Comparison of ENCODE assay signal across 14 cellular contexts in genomic region chr2:32824415-32824814, GRCh38.
"Had no signal": no experiment of that assay in that cellular context is flagged by ENCODE, and none has a peak within 500 bp of the region (broad histone marks: within the 10 kb centered on the region; RNA-seq: fewer than 3 reads in every experiment).

No MANE protein-coding gene starts in this region.

- H3K27ac Mint-ChIP-seq: activated CD4-positive, alpha-beta memory T cell treated with anti-CD3 and anti-CD28 coated beads, Interleukin-2, amount 10 ng/mL, durations not matched to agents 7 days and 5 days; activated CD4-positive, alpha-beta T cell treated with anti-CD3 and anti-CD28 coated beads for 36 hours; activated naive CD8-positive, alpha-beta T cell treated with anti-CD3 and anti-CD28 coated beads, Interleukin-2, amount 50 U/mL, for 24 hours; activated T-cell treated with anti-CD3 and anti-CD28 coated beads, Interleukin-2, amount 50 U/mL, for 72 hours; naive B cell; stimulated activated naive CD8-positive, alpha-beta T cell treated with anti-CD3 and anti-CD28 coated beads, Interleukin-15, amount 100 ng/mL, for 72 hours had no signal

- H3K27me3 ChIP-seq: ascending aorta, colonic mucosa had no signal

- H3K27ac ChIP-seq: ascending aorta, colonic mucosa, WERI-Rb-1 had no signal

- H3K4me3 ChIP-seq: ascending aorta, colonic mucosa had no signal

- H3K4me1 Mint-ChIP-seq: activated CD4-positive, alpha-beta memory T cell treated with anti-CD3 and anti-CD28 coated beads, Interleukin-2, amount 10 ng/mL, durations not matched to agents 7 days and 5 days; activated CD4-positive, alpha-beta T cell treated with anti-CD3 and anti-CD28 coated beads for 36 hours; activated naive CD8-positive, alpha-beta T cell treated with anti-CD3 and anti-CD28 coated beads, Interleukin-2, amount 50 U/mL, for 24 hours; stimulated activated naive CD8-positive, alpha-beta T cell treated with anti-CD3 and anti-CD28 coated beads, Interleukin-15, amount 100 ng/mL, for 72 hours had no signal

- H3K4me3 Mint-ChIP-seq: activated CD4-positive, alpha-beta memory T cell treated with anti-CD3 and anti-CD28 coated beads, Interleukin-2, amount 10 ng/mL, durations not matched to agents 7 days and 5 days; activated CD4-positive, alpha-beta T cell treated with anti-CD3 and anti-CD28 coated beads for 36 hours; activated naive CD8-positive, alpha-beta T cell treated with anti-CD3 and anti-CD28 coated beads, Interleukin-2, amount 50 U/mL, for 24 hours; activated T-cell treated with anti-CD3 and anti-CD28 coated beads, Interleukin-2, amount 50 U/mL, for 72 hours; naive B cell; stimulated activated naive CD8-positive, alpha-beta T cell treated with anti-CD3 and anti-CD28 coated beads, Interleukin-15, amount 100 ng/mL, for 72 hours had no signal

- DNase-seq: activated CD4-positive, alpha-beta memory T cell treated with anti-CD3 and anti-CD28 coated beads, Interleukin-2, amount 10 ng/mL, durations not matched to agents 7 days and 5 days; activated CD4-positive, alpha-beta T cell treated with anti-CD3 and anti-CD28 coated beads for 36 hours; activated gamma-delta T cell treated with Interleukin-2 at 50 U/mL for 16 hours; activated naive CD8-positive, alpha-beta T cell treated with anti-CD3 and anti-CD28 coated beads, Interleukin-2, amount 50 U/mL, for 24 hours; activated T-cell treated with anti-CD3 and anti-CD28 coated beads, Interleukin-2, amount 50 U/mL, for 72 hours; colonic mucosa; effector CD8-positive, alpha-beta T cell; kidney; naive B cell; stimulated activated CD4-positive, alpha-beta T cell treated with anti-CD3 and anti-CD28 coated beads, Interleukin-4, amount 100 ng/mL, for 4 hours; stimulated activated naive CD8-positive, alpha-beta T cell treated with anti-CD3 and anti-CD28 coated beads, Interleukin-15, amount 100 ng/mL, for 72 hours; T-helper 1 cell; WERI-Rb-1 had no signal

- H3K9me3 ChIP-seq: colonic mucosa had no signal

- H3K4me1 ChIP-seq: colonic mucosa had no signal

- H3K36me3 ChIP-seq: colonic mucosa, WERI-Rb-1 had no signal

- H3K27me3 Mint-ChIP-seq: activated CD4-positive, alpha-beta memory T cell treated with anti-CD3 and anti-CD28 coated beads, Interleukin-2, amount 10 ng/mL, durations not matched to agents 7 days and 5 days; activated CD4-positive, alpha-beta T cell treated with anti-CD3 and anti-CD28 coated beads for 36 hours; activated naive CD8-positive, alpha-beta T cell treated with anti-CD3 and anti-CD28 coated beads, Interleukin-2, amount 50 U/mL, for 24 hours; naive B cell; stimulated activated naive CD8-positive, alpha-beta T cell treated with anti-CD3 and anti-CD28 coated beads, Interleukin-15, amount 100 ng/mL, for 72 hours had no signal
